Comparison of ENCODE assay signal across 22 cellular contexts in the genomic region with DNA sequence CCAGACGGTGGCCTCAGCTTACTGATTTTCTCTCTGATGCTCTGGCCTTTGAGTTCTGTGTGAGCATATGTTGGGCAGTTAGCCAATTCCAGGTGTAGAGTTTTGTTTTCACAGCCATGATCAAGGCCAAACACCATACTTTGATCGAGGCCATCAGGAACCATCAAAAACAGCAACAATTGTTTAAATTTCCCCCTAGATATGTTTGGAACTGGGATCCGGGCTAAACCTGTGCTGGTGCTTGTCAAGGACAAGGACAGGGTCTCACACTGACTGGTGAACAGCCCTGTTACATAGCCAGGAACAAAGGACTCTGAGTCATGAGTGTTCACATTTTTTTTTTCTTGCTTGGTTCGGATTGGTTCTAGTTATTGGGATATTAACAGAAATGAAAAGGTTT.
A peak's percentile ranks its signal among the peaks of the same experiment; 100 is the strongest.
DNase-seq lines count a peak whose midpoint lies in the region; ATAC-seq and TF ChIP-seq lines count a peak whose summit lies in the region.
"Had no signal": no experiment of that assay in that cellular context is flagged by ENCODE, and none has a peak within 500 bp of the region (broad histone marks: within the 10 kb centered on the region; RNA-seq: fewer than 3 reads in every experiment).

No MANE protein-coding gene starts in this region.

- H3K4me1 ChIP-seq in HEK293 (ENCODE audit: control insufficient read depth, insufficient read depth, low read length), result no peaks in the 10 kb centered on the region; the same call in 1 of the 2 replicates
- peaks cover 27% of the 10 kb centered on the region for H3K4me1 ChIP-seq in body of pancreas

- no peaks in the 10 kb centered on the region for H3K27me3 ChIP-seq in body of pancreas

- H3K36me3 ChIP-seq in HEK293 (ENCODE audit: control insufficient read depth in 2 of 2, insufficient read depth in 1 of 2, low read length in 2 of 2) (no peaks in the 10 kb centered on the region), body of pancreas (replicated peaks in 1 of 2; ENCODE audit: insufficient read depth in 1 of 2, low read depth in 2 of 2) (no peaks in the 10 kb centered on the region)
- H3K36me3 ChIP-seq: lower lobe of right lung had no signal

- POLR2A ChIA-PET in HEK293 (lab: Yijun Ruan, JAX), result no interaction called here
- POLR2A ChIA-PET in activated CD4-positive, alpha-beta T cell treated with anti-CD3 and anti-CD28 coated beads, Interleukin-2, amount 10 ng/mL, durations not matched to agents 7 days and 5 days (lab: Charles Lee), result no interaction called here

- TF ChIP-seq POLR2A in body of pancreas (IDR thresholded peaks at IDR 0.05), result no peak

- H3K9me3 ChIP-seq in HEK293 (ENCODE audit: control insufficient read depth, insufficient read depth, low read depth, low read length) (no peaks in the 10 kb centered on the region), body of pancreas (no peaks in the 10 kb centered on the region)
- H3K9me3 ChIP-seq: lower lobe of right lung had no signal

- no peak overlapping the region for H3K4me3 Mint-ChIP-seq in activated CD4-positive, alpha-beta T cell treated with anti-CD3 and anti-CD28 coated beads, Interleukin-2, amount 10 ng/mL, durations not matched to agents 7 days and 5 days
- H3K4me3 Mint-ChIP-seq: activated B cell treated with CpG ODN at 0.5 μM for 24 hours; activated CD8-positive, alpha-beta T cell treated with anti-CD3 and anti-CD28 coated beads for 36 hours had no signal

- 22 to 37% methylated on average over 4 of the region's 4 CpGs for WGBS in body of pancreas, 2 donors

- no peaks in the 10 kb centered on the region for H3K9me3 Mint-ChIP-seq in activated CD4-positive, alpha-beta T cell treated with anti-CD3 and anti-CD28 coated beads, Interleukin-2, amount 10 ng/mL, durations not matched to agents 7 days and 5 days
- H3K9me3 Mint-ChIP-seq: activated B cell treated with CpG ODN at 0.5 μM for 24 hours; activated CD8-positive, alpha-beta T cell treated with anti-CD3 and anti-CD28 coated beads for 36 hours had no signal

- peak; percentile 39 for DNase-seq in DMS79 treated with DMSO at 0.1 percent for 48 hours (lab: John Stamatoyannopoulos, UW)
- DNase-seq in DMS79 (lab: John Stamatoyannopoulos, UW), result no peak
- peak; percentile 51 to 73 (median 60) for DNase-seq in body of pancreas
- DNase-seq in retina, result peak; percentile 43
- DNase-seq in stimulated activated CD4-positive, alpha-beta T cell treated with anti-CD3 and anti-CD28 coated beads, Interleukin-2, amount 100 ng/mL, for 48 hours, result no peak
- no peak for DNase-seq in activated CD4-positive, alpha-beta T cell treated with anti-CD3 and anti-CD28 coated beads, Interleukin-2, amount 10 ng/mL, durations not matched to agents 7 days and 5 days
- DNase-seq in stimulated activated CD4-positive, alpha-beta T cell treated with anti-CD3 and anti-CD28 coated beads, Interleukin-4, amount 100 ng/mL, for 4 hours, result no peak
- DNase-seq: 8988T; activated B cell treated with CpG ODN at 0.5 μM for 24 hours; activated CD8-positive, alpha-beta T cell treated with anti-CD3 and anti-CD28 coated beads for 36 hours; activated gamma-delta T cell; activated T-cell treated with anti-CD3 and anti-CD28 coated beads for 4 hours; GDM1; kidney; lower lobe of right lung; NCI-H146; NCI-H526; stimulated activated CD4-positive, alpha-beta T cell treated with anti-CD3 and anti-CD28 coated beads, Interleukin-4, amount 100 ng/mL, for 1 hour; stimulated activated naive CD8-positive, alpha-beta T cell treated with anti-CD3 and anti-CD28 coated beads, Interleukin-15, Interleukin-2, amounts not matched to agents 100 U/mL and 50 U/mL, for 24 hours had no signal

- ATAC-seq in body of pancreas, result peak; percentile 80
- ATAC-seq: activated CD8-positive, alpha-beta T cell treated with anti-CD3 and anti-CD28 coated beads for 36 hours; stimulated activated naive CD8-positive, alpha-beta T cell treated with anti-CD3 and anti-CD28 coated beads, Interleukin-15, Interleukin-2, amounts not matched to agents 100 U/mL and 50 U/mL, for 24 hours had no signal

- no peaks in the 10 kb centered on the region for H3K27me3 Mint-ChIP-seq in activated CD4-positive, alpha-beta T cell treated with anti-CD3 and anti-CD28 coated beads, Interleukin-2, amount 10 ng/mL, durations not matched to agents 7 days and 5 days
- H3K27me3 Mint-ChIP-seq: activated B cell treated with CpG ODN at 0.5 μM for 24 hours; activated CD8-positive, alpha-beta T cell treated with anti-CD3 and anti-CD28 coated beads for 36 hours had no signal

- no peaks in the 10 kb centered on the region for H3K36me3 Mint-ChIP-seq in activated CD4-positive, alpha-beta T cell treated with anti-CD3 and anti-CD28 coated beads, Interleukin-2, amount 10 ng/mL, durations not matched to agents 7 days and 5 days (ENCODE audit: low read depth)

- H3K4me3 ChIP-seq in HEK293 (ENCODE audit: low read depth, low read length) (no peak overlapping the region), body of pancreas (no peak overlapping the region)
- H3K4me3 ChIP-seq: coronary artery, lower lobe of right lung, smooth muscle cell had no signal

- CTCF ChIA-PET in HEK293 (lab: Yijun Ruan, JAX), result interaction anchor here (1.1 kb wide), 1 partner anchor 15 kb away, joined by 3 read pairs; no protein-coding TSS in a partner anchor
- CTCF ChIA-PET in activated CD4-positive, alpha-beta T cell treated with anti-CD3 and anti-CD28 coated beads, Interleukin-2, amount 10 ng/mL, durations not matched to agents 7 days and 5 days (lab: Charles Lee), result interaction anchor here (1.0 kb wide), 1 partner anchor 15 kb away, joined by 4 read pairs; no protein-coding TSS in a partner anchor

- TF ChIP-seq CTCF in HEK293 (tag by site-specific recombination; IDR thresholded peaks at IDR 0.05) (no peak), body of pancreas (IDR thresholded peaks at IDR 0.05) (no peak)

- no peaks in the 10 kb centered on the region for H3K4me1 Mint-ChIP-seq in activated CD4-positive, alpha-beta T cell treated with anti-CD3 and anti-CD28 coated beads, Interleukin-2, amount 10 ng/mL, durations not matched to agents 7 days and 5 days

- H3K27ac Mint-ChIP-seq in activated CD4-positive, alpha-beta T cell treated with anti-CD3 and anti-CD28 coated beads, Interleukin-2, amount 10 ng/mL, durations not matched to agents 7 days and 5 days, result no peak overlapping the region
- H3K27ac Mint-ChIP-seq: activated B cell treated with CpG ODN at 0.5 μM for 24 hours; activated CD8-positive, alpha-beta T cell treated with anti-CD3 and anti-CD28 coated beads for 36 hours had no signal

- no peak overlapping the region for H3K27ac ChIP-seq in HEK293 (ENCODE audit: extremely low read depth, low read depth, low read length)
- peak overlapping the region; percentile 18 to 65 (median 50) for H3K27ac ChIP-seq in body of pancreas
- H3K27ac ChIP-seq: coronary artery, lower lobe of right lung had no signal

- intact Hi-C loops in body of pancreas (cut with DNase I), result no loop called here

TF ChIP-seq in HEK293, 187 proteins besides CTCF, POLR2A, EP300 and RAD21 (continues in another document):
- TF ChIP-seq ZSCAN23 (tag by site-specific recombination; IDR thresholded peaks at IDR 0.05) (no peak), ZNF221 (tag by site-specific recombination; IDR thresholded peaks at IDR 0.05; ENCODE audit: borderline replicate concordance) (no peak), ZNF600 (tag by site-specific recombination; IDR thresholded peaks at IDR 0.05) (0 out of 2 replicates have a peak, but pooled peaks have one; percentile 7)
- TF ChIP-seq, protein P1, sequence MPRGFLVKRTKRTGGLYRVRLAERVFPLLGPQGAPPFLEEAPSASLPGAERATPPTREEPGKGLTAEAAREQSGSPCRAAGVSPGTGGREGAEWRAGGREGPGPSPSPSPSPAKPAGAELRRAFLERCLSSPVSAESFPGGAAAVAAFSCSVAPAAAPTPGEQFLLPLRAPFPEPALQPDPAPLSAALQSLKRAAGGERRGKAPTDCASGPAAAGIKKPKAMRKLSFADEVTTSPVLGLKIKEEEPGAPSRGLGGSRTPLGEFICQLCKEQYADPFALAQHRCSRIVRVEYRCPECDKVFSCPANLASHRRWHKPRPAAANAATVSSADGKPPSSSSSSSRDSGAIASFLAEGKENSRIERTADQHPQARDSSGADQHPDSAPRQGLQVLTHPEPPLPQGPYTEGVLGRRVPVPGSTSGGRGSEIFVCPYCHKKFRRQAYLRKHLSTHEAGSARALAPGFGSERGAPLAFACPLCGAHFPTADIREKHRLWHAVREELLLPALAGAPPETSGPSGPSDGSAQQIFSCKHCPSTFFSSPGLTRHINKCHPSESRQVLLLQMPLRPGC (tag by site-specific recombination; IDR thresholded peaks at IDR 0.05), result no peak
- TF ChIP-seq, protein P2, sequence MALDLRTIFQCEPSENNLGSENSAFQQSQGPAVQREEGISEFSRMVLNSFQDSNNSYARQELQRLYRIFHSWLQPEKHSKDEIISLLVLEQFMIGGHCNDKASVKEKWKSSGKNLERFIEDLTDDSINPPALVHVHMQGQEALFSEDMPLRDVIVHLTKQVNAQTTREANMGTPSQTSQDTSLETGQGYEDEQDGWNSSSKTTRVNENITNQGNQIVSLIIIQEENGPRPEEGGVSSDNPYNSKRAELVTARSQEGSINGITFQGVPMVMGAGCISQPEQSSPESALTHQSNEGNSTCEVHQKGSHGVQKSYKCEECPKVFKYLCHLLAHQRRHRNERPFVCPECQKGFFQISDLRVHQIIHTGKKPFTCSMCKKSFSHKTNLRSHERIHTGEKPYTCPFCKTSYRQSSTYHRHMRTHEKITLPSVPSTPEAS (tag by site-specific recombination; IDR thresholded peaks at IDR 0.05), result no peak
- TF ChIP-seq, protein P3, sequence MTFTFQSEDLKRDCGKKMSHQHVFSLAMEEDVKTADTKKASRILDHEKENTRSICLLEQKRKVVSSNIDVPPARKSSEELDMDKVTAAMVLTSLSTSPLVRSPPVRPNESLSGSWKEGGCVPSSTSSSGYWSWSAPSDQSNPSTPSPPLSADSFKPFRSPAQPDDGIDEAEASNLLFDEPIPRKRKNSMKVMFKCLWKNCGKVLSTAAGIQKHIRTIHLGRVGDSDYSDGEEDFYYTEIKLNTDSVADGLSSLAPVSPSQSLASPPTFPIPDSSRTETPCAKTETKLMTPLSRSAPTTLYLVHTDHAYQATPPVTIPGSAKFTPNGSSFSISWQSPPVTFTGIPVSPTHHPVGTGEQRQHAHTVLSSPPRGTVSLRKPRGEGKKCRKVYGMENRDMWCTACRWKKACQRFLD (tag by site-specific recombination; IDR thresholded peaks at IDR 0.05), result no peak
- TF ChIP-seq, protein P4, sequence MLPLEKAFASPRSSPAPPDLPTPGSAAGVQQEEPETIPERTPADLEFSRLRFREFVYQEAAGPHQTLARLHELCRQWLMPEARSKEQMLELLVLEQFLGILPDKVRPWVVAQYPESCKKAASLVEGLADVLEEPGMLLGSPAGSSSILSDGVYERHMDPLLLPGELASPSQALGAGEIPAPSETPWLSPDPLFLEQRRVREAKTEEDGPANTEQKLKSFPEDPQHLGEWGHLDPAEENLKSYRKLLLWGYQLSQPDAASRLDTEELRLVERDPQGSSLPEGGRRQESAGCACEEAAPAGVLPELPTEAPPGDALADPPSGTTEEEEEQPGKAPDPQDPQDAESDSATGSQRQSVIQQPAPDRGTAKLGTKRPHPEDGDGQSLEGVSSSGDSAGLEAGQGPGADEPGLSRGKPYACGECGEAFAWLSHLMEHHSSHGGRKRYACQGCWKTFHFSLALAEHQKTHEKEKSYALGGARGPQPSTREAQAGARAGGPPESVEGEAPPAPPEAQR (tag by site-specific recombination; IDR thresholded peaks at IDR 0.05), result no peak

Comparison
In these comparisons a context has a peak if more than half of its experiments do, and no peak if none do; other contexts are left out.
1. DNase-seq: peak in DMS79 treated with DMSO at 0.1 percent for 48 hours (single experiment), body of pancreas (4 of 4) and retina (single experiment); none in DMS79 (single experiment), stimulated activated CD4-positive, alpha-beta T cell treated with anti-CD3 and anti-CD28 coated beads, Interleukin-2, amount 100 ng/mL, for 48 hours (0 of 2), activated CD4-positive, alpha-beta T cell treated with anti-CD3 and anti-CD28 coated beads, Interleukin-2, amount 10 ng/mL, durations not matched to agents 7 days and 5 days (single experiment) and stimulated activated CD4-positive, alpha-beta T cell treated with anti-CD3 and anti-CD28 coated beads, Interleukin-4, amount 100 ng/mL, for 4 hours (0 of 2).